ENCODE assay signal across 1 cellular context in genomic region chr7:2148189-2148588, GRCh38.
TF ChIP-seq lines count a peak whose summit lies in the region.

No MANE protein-coding gene starts in this region.

TF ChIP-seq in HepG2, 621 proteins besides CTCF, POLR2A, EP300 and RAD21 (continued from another document):
- TF ChIP-seq FOXP4 (CRISPR knock-in tag; IDR thresholded peaks at IDR 0.05) (no peak), ETS1 (CRISPR knock-in tag; IDR thresholded peaks at IDR 0.05) (no peak), ZBTB7A (CRISPR knock-in tag; IDR thresholded peaks at IDR 0.05) (no peak), BHLHE40 (IDR thresholded peaks at IDR 0.05; ENCODE audit: low read length) (no peak), KDM2A (CRISPR knock-in tag; IDR thresholded peaks at IDR 0.05; ENCODE audit: borderline replicate concordance, low read depth) (no peak), ZNF607 (CRISPR knock-in tag; IDR thresholded peaks at IDR 0.05; ENCODE audit: borderline replicate concordance) (no peak), JUN (CRISPR knock-in tag; IDR thresholded peaks at IDR 0.05) (no peak)
